ENCODE assay signal across 8 cellular contexts in genomic region chr5:34929150-34929719, GRCh38. TPM values are rescaled to one million over a fixed set of nuclear protein-coding genes. Genes with fewer than 3 reads are reported as not detected.
DNase-seq lines count a peak whose midpoint lies in the region; ATAC-seq and TF ChIP-seq lines count a peak whose summit lies in the region.

Gene DNAJC21 (plus strand): TSS chr5:34929559. CDS start chr5:34929820, 261 bp downstream.

- peaks cover 27% of the 10 kb centered on the region for H3K4me1 ChIP-seq in BLaER1

- H3K36me3 Mint-ChIP-seq in activated CD4-positive, alpha-beta T cell treated with anti-CD3 and anti-CD28 coated beads, Interleukin-2, amount 10 ng/mL, durations not matched to agents 7 days and 5 days (ENCODE audit: low read depth) = peaks cover 22% of the 10 kb centered on the region

- H3K36me3 ChIP-seq in BLaER1 = peaks cover 47% of the 10 kb centered on the region

- CTCF ChIA-PET in activated CD4-positive, alpha-beta T cell treated with anti-CD3 and anti-CD28 coated beads, Interleukin-2, amount 10 ng/mL, durations not matched to agents 7 days and 5 days (lab: Charles Lee) = interaction anchor here (1.1 to 2.7 kb wide), 4 partner anchors 11 to 32 kb away, joined by 3 to 21 read pairs (median 6); partner anchors contain the start of genes BRIX1 and RAD1

- H3K27me3 ChIP-seq in BLaER1 = no peaks in the 10 kb centered on the region

- peak within 1 kb of the TSS; percentile 96 for H3K27ac Mint-ChIP-seq in activated CD4-positive, alpha-beta T cell treated with anti-CD3 and anti-CD28 coated beads, Interleukin-2, amount 10 ng/mL, durations not matched to agents 7 days and 5 days

- H3K27ac ChIP-seq in BLaER1 (peak within 1 kb of the TSS; percentile 87), coronary artery (peak within 1 kb of the TSS; percentile 98)

- TF ChIP-seq CTCF in coronary artery (IDR thresholded peaks at IDR 0.05) = no peak

- peak; percentile 100 for DNase-seq in NCI-H748 (lab: John Stamatoyannopoulos, UW; ENCODE audit: unreplicated experiment)
- DNase-seq in activated CD4-positive, alpha-beta T cell treated with anti-CD3 and anti-CD28 coated beads, Interleukin-2, amount 10 ng/mL, durations not matched to agents 7 days and 5 days = peak; percentile 96
- peak; percentile 98 for DNase-seq in coronary artery (ENCODE audit: low spot score)
- DNase-seq in left colon = peak; percentile 98
- DNase-seq in stimulated activated CD4-positive, alpha-beta T cell treated with anti-CD3 and anti-CD28 coated beads, Interleukin-1b, Interleukin-23, amount 100 ng/mL, for 4 hours (ENCODE audit: low read depth in 2 of 2) = peak; percentile 98 to 99

- no peaks in the 10 kb centered on the region for H3K9me3 Mint-ChIP-seq in activated CD4-positive, alpha-beta T cell treated with anti-CD3 and anti-CD28 coated beads, Interleukin-2, amount 10 ng/mL, durations not matched to agents 7 days and 5 days

- H3K27me3 Mint-ChIP-seq in activated CD4-positive, alpha-beta T cell treated with anti-CD3 and anti-CD28 coated beads, Interleukin-2, amount 10 ng/mL, durations not matched to agents 7 days and 5 days = no peaks in the 10 kb centered on the region

- POLR2A ChIA-PET in activated CD4-positive, alpha-beta T cell treated with anti-CD3 and anti-CD28 coated beads, Interleukin-2, amount 10 ng/mL, durations not matched to agents 7 days and 5 days (lab: Charles Lee) = interaction anchor here (1.0 to 1.8 kb wide), 2 partner anchors 10 to 14 kb away, joined by 3 to 10 read pairs; partner anchors contain the start of genes BRIX1 and RAD1

- no peaks in the 10 kb centered on the region for H3K9me3 ChIP-seq in BLaER1

- peak within 1 kb of the TSS; percentile 94 for H3K9ac ChIP-seq in BLaER1

- ATAC-seq in GM19395 (IDR thresholded peaks at IDR 0.05; ENCODE audit: unreplicated experiment) = peak; percentile 90
- ATAC-seq in HG03558 (IDR thresholded peaks at IDR 0.05; ENCODE audit: extremely low read depth, unreplicated experiment) = peak; percentile 64
- ATAC-seq in left colon = peak; percentile 91

- H3K4me3 ChIP-seq in BLaER1 = peak within 1 kb of the TSS; percentile 94
- peak within 1 kb of the TSS; percentile 96 for H3K4me3 ChIP-seq in coronary artery

- H3K4me3 Mint-ChIP-seq in activated CD4-positive, alpha-beta T cell treated with anti-CD3 and anti-CD28 coated beads, Interleukin-2, amount 10 ng/mL, durations not matched to agents 7 days and 5 days = peak within 1 kb of the TSS; percentile 98

- H3K4me2 ChIP-seq in BLaER1 = peak within 1 kb of the TSS; percentile 81

- H4K20me1 ChIP-seq in BLaER1 = peaks cover 42% of the 10 kb centered on the region

- intact Hi-C loops in left colon (cut with DNase I, micrococcal nuclease) = no loop called here

- H3K4me1 Mint-ChIP-seq in activated CD4-positive, alpha-beta T cell treated with anti-CD3 and anti-CD28 coated beads, Interleukin-2, amount 10 ng/mL, durations not matched to agents 7 days and 5 days = peaks cover 40% of the 10 kb centered on the region

RNA-seq across cellular contexts. Expression of gene DNAJC21, which starts in this region (rescaled TPM):
- 10 to 100 TPM; 52.4 to 57.6 TPM for total RNA-seq in activated CD4-positive, alpha-beta T cell treated with anti-CD3 and anti-CD28 coated beads, Interleukin-2, amount 10 ng/mL, durations not matched to agents 7 days and 5 days
- total RNA-seq in left colon = 10 to 100 TPM; 37.9 to 40.0 TPM

Comparison
In these comparisons a context has a peak if more than half of its experiments do, and no peak if none do; other contexts are left out.
1. Peak in every context shown above with its lines: DNase-seq, ATAC-seq, H3K4me3 ChIP-seq and H3K27ac ChIP-seq.